22 cellular contexts compared by ENCODE assay signal in the genomic region with DNA sequence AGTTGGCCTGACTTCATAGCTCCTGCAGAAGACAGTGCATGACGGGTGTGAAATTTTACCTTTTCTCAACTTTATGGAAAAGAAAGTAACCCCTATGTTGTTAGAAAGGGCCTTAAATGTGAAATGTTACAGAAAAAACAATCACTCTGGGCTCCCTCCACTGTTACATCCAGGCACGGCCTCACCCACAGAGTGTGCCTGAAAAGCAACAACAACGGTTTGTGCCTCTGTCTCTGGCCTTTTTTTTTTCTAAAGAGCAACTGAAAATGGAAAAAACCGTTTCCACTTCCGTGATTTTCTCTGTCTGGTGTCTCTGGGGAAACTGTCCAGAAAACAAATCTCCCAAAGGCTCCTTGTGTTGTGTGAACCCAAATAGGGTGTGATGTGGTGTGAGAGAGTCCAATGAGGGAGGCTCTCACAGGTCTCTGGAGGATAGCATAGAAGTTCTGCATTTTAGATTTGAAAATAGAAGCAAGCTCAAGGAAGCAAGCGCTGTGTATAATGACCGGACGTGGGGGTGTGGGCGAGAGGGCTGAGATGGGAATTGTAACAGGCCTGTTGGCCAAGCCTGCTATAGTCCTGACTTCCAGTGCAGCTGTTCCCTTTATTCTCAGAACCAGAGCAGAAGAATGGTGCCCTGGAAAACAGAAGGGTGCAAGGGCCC.
DNase-seq lines count a peak whose midpoint lies in the region; ATAC-seq, FAIRE-seq and TF ChIP-seq lines count a peak whose summit lies in the region.
"Had no signal": no experiment of that assay in that cellular context is flagged by ENCODE, and none has a peak within 500 bp of the region (broad histone marks: within the 10 kb centered on the region; RNA-seq: fewer than 3 reads in every experiment).

No MANE protein-coding gene starts in this region.

- H3K9me3 ChIP-seq in left ventricle myocardium inferior (replicated peaks) (no peaks in the 10 kb centered on the region), sigmoid colon (no peaks in the 10 kb centered on the region), ovary (no peaks in the 10 kb centered on the region)
- H3K9me3 ChIP-seq: ascending aorta, gastroesophageal sphincter, right lobe of liver had no signal

- ATAC-seq in WTC11: no peak
- no peak for ATAC-seq in GM18502 (IDR thresholded peaks at IDR 0.05; ENCODE audit: poor library complexity, unreplicated experiment)
- ATAC-seq: activated naive CD4-positive, alpha-beta T cell treated with anti-CD3 and anti-CD28 coated beads, Interleukin-2, amount 50 U/mL, for 72 hours; gastroesophageal sphincter; right lobe of liver had no signal

- H3K36me3 ChIP-seq in left ventricle myocardium inferior (no peaks in the 10 kb centered on the region), sigmoid colon (no peaks in the 10 kb centered on the region), ovary (no peaks in the 10 kb centered on the region)
- H3K36me3 ChIP-seq: ascending aorta, gastroesophageal sphincter, right lobe of liver had no signal

- TF ChIP-seq EP300 in sigmoid colon (IDR thresholded peaks at IDR 0.05) (no peak), ovary (IDR thresholded peaks at IDR 0.05) (no peak)

- peaks cover 24% of the 10 kb centered on the region for H3K4me1 Mint-ChIP-seq in WTC11
- H3K4me1 Mint-ChIP-seq: CD4-positive, CD25-positive, alpha-beta regulatory T cell; naive B cell had no signal

- CTCF ChIA-PET in WTC11 (lab: Charles Lee): no interaction called here

- POLR2A ChIA-PET in WTC11 (lab: Charles Lee): interaction anchor here (0.6 kb wide), 1 partner anchor 531 kb away, joined by 5 read pairs; no protein-coding TSS in a partner anchor

- no peak for TF ChIP-seq POLR2A in GM12892 (IDR thresholded peaks at IDR 0.05; ENCODE audit: low read depth, low read length)
- no peak for TF ChIP-seq POLR2A in sigmoid colon (IDR thresholded peaks at IDR 0.05)
- no peak for TF ChIP-seq POLR2A in ovary (IDR thresholded peaks at IDR 0.05)

- H3K4me1 ChIP-seq in left ventricle myocardium inferior (peaks cover 20% of the 10 kb centered on the region), sigmoid colon (peaks cover 0 to 10% (median 5%) of the 10 kb centered on the region in 4 donors), ovary (ENCODE audit: insufficient read depth) (no peaks in the 10 kb centered on the region)
- H3K4me1 ChIP-seq: ascending aorta, right lobe of liver had no signal

- H3K4me3 Mint-ChIP-seq in WTC11: no peak overlapping the region
- H3K4me3 Mint-ChIP-seq: CD4-positive, CD25-positive, alpha-beta regulatory T cell had no signal

- no peak overlapping the region for H3K4me3 ChIP-seq in left ventricle myocardium inferior
- H3K4me3 ChIP-seq in sigmoid colon: no peak overlapping the region
- no peak overlapping the region for H3K4me3 ChIP-seq in ovary
- H3K4me3 ChIP-seq: ascending aorta, gastroesophageal sphincter, right lobe of liver had no signal

- H3K27ac Mint-ChIP-seq in WTC11: peak overlapping the region; percentile 46; the same call in 1 of the 2 replicates
- H3K27ac Mint-ChIP-seq: activated naive CD4-positive, alpha-beta T cell treated with anti-CD3 and anti-CD28 coated beads, Interleukin-2, amount 50 U/mL, for 72 hours; CD4-positive, CD25-positive, alpha-beta regulatory T cell; naive B cell had no signal

- intact Hi-C loops in left ventricle myocardium inferior (cut with micrococcal nuclease) (no loop called here), sigmoid colon (cut with DNase I) (no loop called here), ovary (cut with DNase I) (no loop called here)

- H3K36me3 Mint-ChIP-seq in WTC11: no peaks in the 10 kb centered on the region
- H3K36me3 Mint-ChIP-seq: activated naive CD4-positive, alpha-beta T cell treated with anti-CD3 and anti-CD28 coated beads, Interleukin-2, amount 50 U/mL, for 72 hours; CD4-positive, CD25-positive, alpha-beta regulatory T cell; naive B cell had no signal

- WGBS in sigmoid colon, 2 donors: 80 to 83% methylated on average over 9 of the region's 9 CpGs
- 78 to 89% (median 84%) methylated on average over 9 of the region's 9 CpGs for WGBS in ovary, 3 donors

- H3K27ac ChIP-seq in left ventricle myocardium inferior (replicated peaks): peak overlapping the region; percentile 77
- peak overlapping the region in 3 of 4 donors; percentile 41 to 46 (median 45) for H3K27ac ChIP-seq in sigmoid colon
- H3K27ac ChIP-seq in ovary: no peak overlapping the region
- H3K27ac ChIP-seq: ascending aorta, epithelial cell of prostate, right lobe of liver had no signal

- H3K27me3 ChIP-seq in left ventricle myocardium inferior (ENCODE audit: low read depth) (peaks cover under 1% of the 10 kb centered on the region), sigmoid colon (no peaks in the 10 kb centered on the region), ovary (no peaks in the 10 kb centered on the region)
- H3K27me3 ChIP-seq: ascending aorta, gastroesophageal sphincter, right lobe of liver had no signal

- FAIRE-seq in GM12892 (lab: Jason Lieb, UNC): peak; percentile 42
- FAIRE-seq: kidney had no signal

- H3K9me3 Mint-ChIP-seq in WTC11: peaks cover 5% of the 10 kb centered on the region; the same call in 1 of the 2 replicates
- H3K9me3 Mint-ChIP-seq: activated naive CD4-positive, alpha-beta T cell treated with anti-CD3 and anti-CD28 coated beads, Interleukin-2, amount 50 U/mL, for 72 hours had no signal

- H3K27me3 Mint-ChIP-seq in WTC11 (ENCODE audit: low read depth): no peaks in the 10 kb centered on the region; the same call in 1 of the 2 replicates
- H3K27me3 Mint-ChIP-seq: CD4-positive, CD25-positive, alpha-beta regulatory T cell had no signal

- no peak for TF ChIP-seq CTCF in WTC11 (IDR thresholded peaks at IDR 0.05)
- no peak for TF ChIP-seq CTCF in left ventricle myocardium inferior (IDR thresholded peaks at IDR 0.05; ENCODE audit: borderline replicate concordance)
- no peak for TF ChIP-seq CTCF in sigmoid colon (IDR thresholded peaks at IDR 0.05)
- TF ChIP-seq CTCF in ovary (IDR thresholded peaks at IDR 0.05): no peak

- no peak for DNase-seq in GM12892 (ENCODE audit: insufficient read length)
- DNase-seq in WTC11 (ENCODE audit: low spot score): no peak
- peak; percentile 59 for DNase-seq in left ventricle myocardium inferior
- DNase-seq in sigmoid colon: no peak
- no peak for DNase-seq in stimulated activated naive CD4-positive, alpha-beta T cell treated with Interleukin-2 at 50 U/mL for 16 hours (lab: John Stamatoyannopoulos, UW)
- no peak for DNase-seq in activated gamma-delta T cell treated with Interleukin-2 at 50 U/mL for 16 hours
- no peak for DNase-seq in ovary
- DNase-seq: activated CD4-positive, alpha-beta T cell treated with anti-CD3 and anti-CD28 coated beads for 4 hours; CD4-positive, CD25-positive, alpha-beta regulatory T cell; cerebellar nuclear complex; GDM1; Karpas-422; kidney; naive B cell; NCI-H446; right lobe of liver; SIG-M5 had no signal

TF ChIP-seq in WTC11, 78 proteins besides CTCF, POLR2A, EP300 and RAD21 (continues in another document):
- TF ChIP-seq ZNF219 (CRISPR knock-in tag; IDR thresholded peaks at IDR 0.05; ENCODE audit: borderline replicate concordance) (no peak), JUN (CRISPR knock-in tag; IDR thresholded peaks at IDR 0.05) (no peak), ELF4 (CRISPR knock-in tag; IDR thresholded peaks at IDR 0.05; ENCODE audit: low read depth) (no peak), CREB1 (CRISPR knock-in tag; IDR thresholded peaks at IDR 0.05) (no peak), ZNF416 (CRISPR knock-in tag; IDR thresholded peaks at IDR 0.05) (no peak), NR3C1 (CRISPR knock-in tag; conservative IDR thresholded peaks at IDR 0.05; ENCODE audit: low read depth) (no peak), ERG (CRISPR knock-in tag; IDR thresholded peaks at IDR 0.05) (no peak), SMAD4 (CRISPR knock-in tag; IDR thresholded peaks at IDR 0.05) (no peak), TP53 (CRISPR knock-in tag; IDR thresholded peaks at IDR 0.05) (no peak), SP1 (CRISPR knock-in tag; conservative IDR thresholded peaks at IDR 0.05) (no peak)
- TF ChIP-seq, protein P1, sequence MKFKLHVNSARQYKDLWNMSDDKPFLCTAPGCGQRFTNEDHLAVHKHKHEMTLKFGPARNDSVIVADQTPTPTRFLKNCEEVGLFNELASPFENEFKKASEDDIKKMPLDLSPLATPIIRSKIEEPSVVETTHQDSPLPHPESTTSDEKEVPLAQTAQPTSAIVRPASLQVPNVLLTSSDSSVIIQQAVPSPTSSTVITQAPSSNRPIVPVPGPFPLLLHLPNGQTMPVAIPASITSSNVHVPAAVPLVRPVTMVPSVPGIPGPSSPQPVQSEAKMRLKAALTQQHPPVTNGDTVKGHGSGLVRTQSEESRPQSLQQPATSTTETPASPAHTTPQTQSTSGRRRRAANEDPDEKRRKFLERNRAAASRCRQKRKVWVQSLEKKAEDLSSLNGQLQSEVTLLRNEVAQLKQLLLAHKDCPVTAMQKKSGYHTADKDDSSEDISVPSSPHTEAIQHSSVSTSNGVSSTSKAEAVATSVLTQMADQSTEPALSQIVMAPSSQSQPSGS (CRISPR knock-in tag; IDR thresholded peaks at IDR 0.05; ENCODE audit: borderline replicate concordance, low read depth): no peak

Comparison
In these comparisons a context has a peak if more than half of its experiments do, and no peak if none do; other contexts are left out.
1. H3K27ac ChIP-seq: peak in left ventricle myocardium inferior (single experiment) and sigmoid colon (3 of 4); none in ovary (0 of 2).